ENCODE assay signal across 8 cellular contexts in the genomic region with DNA sequence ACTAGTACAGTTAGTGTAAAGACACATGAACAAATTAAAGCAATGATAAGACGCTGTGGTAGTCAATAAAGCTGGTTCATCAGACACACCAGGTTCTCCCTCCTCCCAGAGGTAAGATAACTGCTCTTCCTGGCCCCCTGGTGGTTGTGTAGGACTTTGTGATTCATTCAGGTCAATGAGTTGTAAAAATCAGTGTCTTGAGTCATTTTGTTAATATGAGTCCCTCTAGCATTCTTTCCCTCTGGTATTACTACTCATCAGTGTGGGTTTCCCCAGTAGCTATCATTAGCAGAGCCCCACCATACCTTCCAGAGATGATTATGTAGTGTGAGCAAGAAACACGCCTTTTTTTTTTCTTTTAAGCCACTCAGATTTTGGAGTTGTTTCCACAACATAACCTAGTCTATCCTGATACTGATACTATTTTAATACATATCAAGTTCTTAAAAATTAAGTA. TPM values are rescaled to one million over a fixed set of nuclear protein-coding genes. Genes with fewer than 3 reads are reported as not detected.
A peak's percentile ranks its signal among the peaks of the same experiment; 100 is the strongest.
DNase-seq lines count a peak whose midpoint lies in the region; ATAC-seq and TF ChIP-seq lines count a peak whose summit lies in the region.

No MANE protein-coding gene starts in this region.

- peak overlapping the region; percentile 42; the same call in 1 of the 2 replicates for H3K27ac Mint-ChIP-seq in GM23338

- H3K9me3 ChIP-seq in SJSA1 (replicated peaks): no peaks in the 10 kb centered on the region

- H3K4me1 ChIP-seq in GM23338 (ENCODE audit: insufficient read depth) (peaks cover 10% of the 10 kb centered on the region; the same call in 1 of the 2 replicates), SJSA1 (replicated peaks) (peaks cover 7% of the 10 kb centered on the region)

- H3K4me3 ChIP-seq in GM23338: no peak overlapping the region
- H3K4me3 ChIP-seq in SJSA1: no peak overlapping the region

- DNase-seq in DMS114 treated with DMSO at 0.1 percent for 48 hours (lab: John Stamatoyannopoulos, UW; ENCODE audit: unreplicated experiment): peak; percentile 83
- DNase-seq in GM23338 (ENCODE audit: low spot score): peak; percentile 93
- peak; percentile 64 for DNase-seq in MV-4-11 (lab: John Stamatoyannopoulos, UW)
- DNase-seq in SJSA1 (ENCODE audit: low read depth in 1 of 2, low spot score in 2 of 2): peak; percentile 55 to 71
- peak; percentile 88 for DNase-seq in activated effector memory CD4-positive, alpha-beta T cell treated with anti-CD3 and anti-CD28 coated beads, Interleukin-2, amount 50 U/mL, for 16 hours
- DNase-seq in germinal center (ENCODE audit: low spot score): peak; percentile 70
- DNase-seq in pons (ENCODE audit: low spot score): peak; percentile 69
- peak; percentile 70 for DNase-seq in ureter (ENCODE audit: low spot score)

- H3K27me3 ChIP-seq in GM23338 (ENCODE audit: insufficient read depth) (no peaks in the 10 kb centered on the region), SJSA1 (replicated peaks) (no peaks in the 10 kb centered on the region)

- TF ChIP-seq CTCF in GM23338 (conservative IDR thresholded peaks at IDR 0.05; ENCODE audit: low read depth in 2 of 2): peak; percentile 80 to 81

- H4K20me1 ChIP-seq in GM23338 (replicated peaks; ENCODE audit: insufficient read depth): no peaks in the 10 kb centered on the region

- peaks cover 5% of the 10 kb centered on the region for H3K27me3 Mint-ChIP-seq in GM23338 (ENCODE audit: insufficient read depth, low read depth, poor library complexity)

- 0 out of 2 replicates have a peak overlapping the region, but pooled peaks have one; percentile 11 for H3K4me2 ChIP-seq in GM23338

- no peaks in the 10 kb centered on the region for H3K9me3 Mint-ChIP-seq in GM23338

- H3F3A ChIP-seq in GM23338 (replicated peaks; ENCODE audit: low read depth): peaks cover 4% of the 10 kb centered on the region; the same call in 1 of the 2 replicates

- H3K36me3 Mint-ChIP-seq in GM23338 (ENCODE audit: low read depth): peaks cover 10% of the 10 kb centered on the region

- H3K79me2 ChIP-seq in GM23338 (replicated peaks; ENCODE audit: insufficient read depth): peaks cover 9% of the 10 kb centered on the region

- no peaks in the 10 kb centered on the region for H3K9me2 ChIP-seq in GM23338 (ENCODE audit: insufficient read depth)

- H3K36me3 ChIP-seq in GM23338 (ENCODE audit: insufficient read depth) (0 out of 2 replicates have a peak, but pooled peaks cover 3% of the 10 kb centered on the region), SJSA1 (peaks cover 9% of the 10 kb centered on the region)

- H3K4me3 Mint-ChIP-seq in GM23338: peak overlapping the region; percentile 2; the same call in 1 of the 3 replicates

- peak; percentile 20 for ATAC-seq in GM23338

- H3K27ac ChIP-seq in GM23338 (ENCODE audit: low read depth) (peak overlapping the region; percentile 36; the same call in 1 of the 2 replicates), SJSA1 (no peak overlapping the region)

- peak overlapping the region; percentile 47 for H2AFZ ChIP-seq in GM23338

- peaks cover 10% of the 10 kb centered on the region for H3K4me1 Mint-ChIP-seq in GM23338

TF ChIP-seq in GM23338, 12 proteins besides CTCF, POLR2A, EP300 and RAD21:
- no peak for TF ChIP-seq STAT1 (IDR thresholded peaks at IDR 0.05; ENCODE audit: unreplicated experiment)
- TF ChIP-seq CREB1 (CRISPR knock-in tag; IDR thresholded peaks at IDR 0.05; ENCODE audit: low read depth): no peak
- no peak for TF ChIP-seq ETS1 (IDR thresholded peaks at IDR 0.05)
- no peak for TF ChIP-seq EZH2 (IDR thresholded peaks at IDR 0.05; ENCODE audit: low read depth, unreplicated experiment)
- no peak for TF ChIP-seq ZNF114 (CRISPR knock-in tag; IDR thresholded peaks at IDR 0.05)

RNA-seq across cellular contexts. Expression of gene SETDB1, which starts 3.6 kb away (rescaled TPM):
- total RNA-seq in GM23338 (2014; rRNA removed; shearing (Covaris generic)): 33.0 and 47.4 TPM in 2 replicates
- 15.1 and 16.9 TPM in 2 replicates for polyA plus RNA-seq in GM23338 (2016; fragmentation: Nextera tagmentation; extraction: Ambion mirVana)
- total RNA-seq in SJSA1 (2014; rRNA removed; shearing (Covaris generic)): 21.0 and 30.6 TPM in 2 replicates
- 56.9 TPM for total RNA-seq in ureter

RNA-seq across cellular contexts. Expression of gene CTXND2, which starts 35.6 kb away (rescaled TPM):
- not detected in 2 replicates for total RNA-seq in GM23338 (2014; rRNA removed; shearing (Covaris generic))
- not detected in 2 replicates for polyA plus RNA-seq in GM23338 (2016; fragmentation: Nextera tagmentation; extraction: Ambion mirVana)
- total RNA-seq in SJSA1 (2014; rRNA removed; shearing (Covaris generic)): not detected in 2 replicates
- not detected for total RNA-seq in ureter

RNA-seq across cellular contexts. Expression of gene ARNT, which starts 46.1 kb away (rescaled TPM):
- 30.3 and 31.9 TPM in 2 replicates for total RNA-seq in GM23338 (2014; rRNA removed; shearing (Covaris generic))
- polyA plus RNA-seq in GM23338 (2016; fragmentation: Nextera tagmentation; extraction: Ambion mirVana): 10.5 and 11.4 TPM in 2 replicates
- total RNA-seq in SJSA1 (2014; rRNA removed; shearing (Covaris generic)): 33.2 and 49.7 TPM in 2 replicates
- total RNA-seq in ureter: 47.0 TPM

RNA-seq across cellular contexts. Expression of gene CERS2, which starts 52.1 kb away (rescaled TPM):
- total RNA-seq in GM23338 (2014; rRNA removed; shearing (Covaris generic)): 120 and 122 TPM in 2 replicates
- 75.1 and 83.3 TPM in 2 replicates for polyA plus RNA-seq in GM23338 (2016; fragmentation: Nextera tagmentation; extraction: Ambion mirVana)
- total RNA-seq in SJSA1 (2014; rRNA removed; shearing (Covaris generic)): 145 and 165 TPM in 2 replicates
- 138 TPM for total RNA-seq in ureter

RNA-seq across cellular contexts. Expression of gene ANXA9, which starts 59.5 kb away (rescaled TPM):
- 1.7 and 2.2 TPM in 2 replicates for total RNA-seq in GM23338 (2014; rRNA removed; shearing (Covaris generic))
- polyA plus RNA-seq in GM23338 (2016; fragmentation: Nextera tagmentation; extraction: Ambion mirVana): 1.0 and 1.4 TPM in 2 replicates
- 0.66 TPM in 1 of 2 replicates, not detected in the other for total RNA-seq in SJSA1 (2014; rRNA removed; shearing (Covaris generic))
- 39.7 TPM for total RNA-seq in ureter
